1 cellular context compared by ENCODE assay signal in genomic region chr16:4378202-4378666, GRCh38.
TF ChIP-seq lines count a peak whose summit lies in the region.

No MANE protein-coding gene starts in this region.

TF ChIP-seq in IMR-90, 13 proteins besides CTCF, POLR2A, EP300 and RAD21:
- TF ChIP-seq FOS (IDR thresholded peaks at IDR 0.05; ENCODE audit: low read depth, low read length), result no peak
- TF ChIP-seq RCOR1 (IDR thresholded peaks at IDR 0.05; ENCODE audit: insufficient replicate concordance, low read length), result no peak
- TF ChIP-seq ELK1 (IDR thresholded peaks at IDR 0.05; ENCODE audit: borderline replicate concordance, low read depth, low read length), result no peak
- TF ChIP-seq SMC3 (IDR thresholded peaks at IDR 0.05; ENCODE audit: low read depth, low read length), result no peak
- TF ChIP-seq USF2 (IDR thresholded peaks at IDR 0.05; ENCODE audit: low read depth, low read length), result no peak
- no peak for TF ChIP-seq RFX5 (IDR thresholded peaks at IDR 0.05; ENCODE audit: low read depth, low read length)
- no peak for TF ChIP-seq CEBPB (IDR thresholded peaks at IDR 0.05; ENCODE audit: low read depth, low read length)
- TF ChIP-seq MXI1 (IDR thresholded peaks at IDR 0.05; ENCODE audit: borderline replicate concordance, low read depth, low read length), result no peak
- no peak for TF ChIP-seq BHLHE40 (IDR thresholded peaks at IDR 0.05; ENCODE audit: low read depth, low read length)
- no peak for TF ChIP-seq CHD1 (IDR thresholded peaks at IDR 0.05; ENCODE audit: low read depth, low read length)
- TF ChIP-seq NFE2L2 (IDR thresholded peaks at IDR 0.05; ENCODE audit: low read depth, low read length), result no peak
- no peak for TF ChIP-seq MAZ (IDR thresholded peaks at IDR 0.05; ENCODE audit: borderline replicate concordance, low read depth, low read length)
- TF ChIP-seq MAFK (IDR thresholded peaks at IDR 0.05; ENCODE audit: low read depth, low read length), result no peak
